1 cellular context compared by ENCODE assay signal in the genomic region with DNA sequence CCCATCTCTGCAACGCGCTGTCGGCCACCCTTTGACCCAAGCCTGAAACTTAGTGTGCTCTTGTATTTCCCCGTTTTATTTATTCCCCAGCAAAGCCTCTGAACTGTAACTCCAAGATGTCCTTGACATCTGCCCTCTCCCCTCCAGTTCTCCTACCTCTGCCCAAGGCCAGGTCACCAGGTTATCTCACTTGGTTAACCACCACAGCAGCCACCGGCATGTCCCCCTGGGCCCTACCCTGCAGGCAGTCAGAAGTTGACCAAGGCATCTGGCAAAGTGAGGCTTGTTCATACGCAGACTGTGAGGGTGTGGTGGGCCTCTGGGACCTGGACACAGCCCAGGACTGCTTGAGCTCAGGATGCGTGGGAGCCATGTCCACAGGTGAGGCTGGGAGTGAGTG.
TF ChIP-seq lines count a peak whose summit lies in the region.

No MANE protein-coding gene starts in this region.

TF ChIP-seq in HepG2, 621 proteins besides CTCF, POLR2A, EP300 and RAD21 (continued from another document and continues in another):
- TF ChIP-seq, protein P1, sequence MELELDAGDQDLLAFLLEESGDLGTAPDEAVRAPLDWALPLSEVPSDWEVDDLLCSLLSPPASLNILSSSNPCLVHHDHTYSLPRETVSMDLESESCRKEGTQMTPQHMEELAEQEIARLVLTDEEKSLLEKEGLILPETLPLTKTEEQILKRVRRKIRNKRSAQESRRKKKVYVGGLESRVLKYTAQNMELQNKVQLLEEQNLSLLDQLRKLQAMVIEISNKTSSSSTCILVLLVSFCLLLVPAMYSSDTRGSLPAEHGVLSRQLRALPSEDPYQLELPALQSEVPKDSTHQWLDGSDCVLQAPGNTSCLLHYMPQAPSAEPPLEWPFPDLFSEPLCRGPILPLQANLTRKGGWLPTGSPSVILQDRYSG (CRISPR knock-in tag; IDR thresholded peaks at IDR 0.05) = no peak
- TF ChIP-seq SOX13 (IDR thresholded peaks at IDR 0.05) = no peak
- peak in 1 of 2 experiments; percentile 50; a peak in 2 of 4 replicates for TF ChIP-seq SOX13 (CRISPR knock-in tag; conservative IDR thresholded peaks at IDR 0.05 in 1 of 2, IDR thresholded peaks at IDR 0.05 in 1 of 2)
- TF ChIP-seq ASH2L (IDR thresholded peaks at IDR 0.05; ENCODE audit: insufficient read length, low read depth, low read length) = peak; percentile 14
- no peak for TF ChIP-seq MIXL1 (CRISPR knock-in tag; IDR thresholded peaks at IDR 0.05)
- TF ChIP-seq, protein P2, sequence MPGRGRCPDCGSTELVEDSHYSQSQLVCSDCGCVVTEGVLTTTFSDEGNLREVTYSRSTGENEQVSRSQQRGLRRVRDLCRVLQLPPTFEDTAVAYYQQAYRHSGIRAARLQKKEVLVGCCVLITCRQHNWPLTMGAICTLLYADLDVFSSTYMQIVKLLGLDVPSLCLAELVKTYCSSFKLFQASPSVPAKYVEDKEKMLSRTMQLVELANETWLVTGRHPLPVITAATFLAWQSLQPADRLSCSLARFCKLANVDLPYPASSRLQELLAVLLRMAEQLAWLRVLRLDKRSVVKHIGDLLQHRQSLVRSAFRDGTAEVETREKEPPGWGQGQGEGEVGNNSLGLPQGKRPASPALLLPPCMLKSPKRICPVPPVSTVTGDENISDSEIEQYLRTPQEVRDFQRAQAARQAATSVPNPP (CRISPR knock-in tag; IDR thresholded peaks at IDR 0.05) = no peak
- no peak for TF ChIP-seq ZFAT (CRISPR knock-in tag; conservative IDR thresholded peaks at IDR 0.05)
- TF ChIP-seq ATRX (CRISPR knock-in tag; IDR thresholded peaks at IDR 0.05; ENCODE audit: borderline replicate concordance) = no peak
- peak; percentile 62; the same call in 1 of the 2 replicates for TF ChIP-seq GATAD2A (CRISPR knock-in tag; IDR thresholded peaks at IDR 0.05)
- TF ChIP-seq, protein P3, sequence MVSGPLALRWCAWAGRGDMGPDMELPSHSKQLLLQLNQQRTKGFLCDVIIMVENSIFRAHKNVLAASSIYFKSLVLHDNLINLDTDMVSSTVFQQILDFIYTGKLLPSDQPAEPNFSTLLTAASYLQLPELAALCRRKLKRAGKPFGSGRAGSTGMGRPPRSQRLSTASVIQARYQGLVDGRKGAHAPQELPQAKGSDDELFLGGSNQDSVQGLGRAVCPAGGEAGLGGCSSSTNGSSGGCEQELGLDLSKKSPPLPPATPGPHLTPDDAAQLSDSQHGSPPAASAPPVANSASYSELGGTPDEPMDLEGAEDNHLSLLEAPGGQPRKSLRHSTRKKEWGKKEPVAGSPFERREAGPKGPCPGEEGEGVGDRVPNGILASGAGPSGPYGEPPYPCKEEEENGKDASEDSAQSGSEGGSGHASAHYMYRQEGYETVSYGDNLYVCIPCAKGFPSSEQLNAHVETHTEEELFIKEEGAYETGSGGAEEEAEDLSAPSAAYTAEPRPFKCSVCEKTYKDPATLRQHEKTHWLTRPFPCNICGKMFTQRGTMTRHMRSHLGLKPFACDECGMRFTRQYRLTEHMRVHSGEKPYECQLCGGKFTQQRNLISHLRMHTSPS (CRISPR knock-in tag; IDR thresholded peaks at IDR 0.05; ENCODE audit: low read depth) = peak; percentile 40; the same call in 1 of the 2 replicates
- TF ChIP-seq, protein P4, sequence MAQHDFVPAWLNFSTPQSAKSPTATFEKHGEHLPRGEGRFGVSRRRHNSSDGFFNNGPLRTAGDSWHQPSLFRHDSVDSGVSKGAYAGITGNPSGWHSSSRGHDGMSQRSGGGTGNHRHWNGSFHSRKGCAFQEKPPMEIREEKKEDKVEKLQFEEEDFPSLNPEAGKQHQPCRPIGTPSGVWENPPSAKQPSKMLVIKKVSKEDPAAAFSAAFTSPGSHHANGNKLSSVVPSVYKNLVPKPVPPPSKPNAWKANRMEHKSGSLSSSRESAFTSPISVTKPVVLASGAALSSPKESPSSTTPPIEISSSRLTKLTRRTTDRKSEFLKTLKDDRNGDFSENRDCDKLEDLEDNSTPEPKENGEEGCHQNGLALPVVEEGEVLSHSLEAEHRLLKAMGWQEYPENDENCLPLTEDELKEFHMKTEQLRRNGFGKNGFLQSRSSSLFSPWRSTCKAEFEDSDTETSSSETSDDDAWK (CRISPR knock-in tag; IDR thresholded peaks at IDR 0.05) = no peak
- no peak for TF ChIP-seq REXO4 (CRISPR knock-in tag; IDR thresholded peaks at IDR 0.05; ENCODE audit: borderline replicate concordance)
- TF ChIP-seq ZNF3 (CRISPR knock-in tag; IDR thresholded peaks at IDR 0.05) = no peak
- TF ChIP-seq, protein P5, sequence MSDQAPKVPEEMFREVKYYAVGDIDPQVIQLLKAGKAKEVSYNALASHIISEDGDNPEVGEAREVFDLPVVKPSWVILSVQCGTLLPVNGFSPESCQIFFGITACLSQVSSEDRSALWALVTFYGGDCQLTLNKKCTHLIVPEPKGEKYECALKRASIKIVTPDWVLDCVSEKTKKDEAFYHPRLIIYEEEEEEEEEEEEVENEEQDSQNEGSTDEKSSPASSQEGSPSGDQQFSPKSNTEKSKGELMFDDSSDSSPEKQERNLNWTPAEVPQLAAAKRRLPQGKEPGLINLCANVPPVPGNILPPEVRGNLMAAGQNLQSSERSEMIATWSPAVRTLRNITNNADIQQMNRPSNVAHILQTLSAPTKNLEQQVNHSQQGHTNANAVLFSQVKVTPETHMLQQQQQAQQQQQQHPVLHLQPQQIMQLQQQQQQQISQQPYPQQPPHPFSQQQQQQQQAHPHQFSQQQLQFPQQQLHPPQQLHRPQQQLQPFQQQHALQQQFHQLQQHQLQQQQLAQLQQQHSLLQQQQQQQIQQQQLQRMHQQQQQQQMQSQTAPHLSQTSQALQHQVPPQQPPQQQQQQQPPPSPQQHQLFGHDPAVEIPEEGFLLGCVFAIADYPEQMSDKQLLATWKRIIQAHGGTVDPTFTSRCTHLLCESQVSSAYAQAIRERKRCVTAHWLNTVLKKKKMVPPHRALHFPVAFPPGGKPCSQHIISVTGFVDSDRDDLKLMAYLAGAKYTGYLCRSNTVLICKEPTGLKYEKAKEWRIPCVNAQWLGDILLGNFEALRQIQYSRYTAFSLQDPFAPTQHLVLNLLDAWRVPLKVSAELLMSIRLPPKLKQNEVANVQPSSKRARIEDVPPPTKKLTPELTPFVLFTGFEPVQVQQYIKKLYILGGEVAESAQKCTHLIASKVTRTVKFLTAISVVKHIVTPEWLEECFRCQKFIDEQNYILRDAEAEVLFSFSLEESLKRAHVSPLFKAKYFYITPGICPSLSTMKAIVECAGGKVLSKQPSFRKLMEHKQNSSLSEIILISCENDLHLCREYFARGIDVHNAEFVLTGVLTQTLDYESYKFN (CRISPR knock-in tag; conservative IDR thresholded peaks at IDR 0.05) = peak; percentile 41; the same call in 1 of the 2 replicates
- peak; percentile 98 for TF ChIP-seq NR2F2 (IDR thresholded peaks at IDR 0.05; ENCODE audit: borderline replicate concordance, low read depth)
- TF ChIP-seq CHCHD3 (CRISPR knock-in tag; IDR thresholded peaks at IDR 0.05) = no peak
- no peak for TF ChIP-seq FOXA1 (IDR thresholded peaks at IDR 0.05)
- peak; percentile 7; the same call in 1 of the 2 replicates for TF ChIP-seq FOXA1 (CRISPR knock-in tag; IDR thresholded peaks at IDR 0.05)
- peak; percentile 81; the same call in 1 of the 2 replicates for TF ChIP-seq HMG20A (CRISPR knock-in tag; IDR thresholded peaks at IDR 0.05; ENCODE audit: borderline replicate concordance)
- TF ChIP-seq, protein P6, sequence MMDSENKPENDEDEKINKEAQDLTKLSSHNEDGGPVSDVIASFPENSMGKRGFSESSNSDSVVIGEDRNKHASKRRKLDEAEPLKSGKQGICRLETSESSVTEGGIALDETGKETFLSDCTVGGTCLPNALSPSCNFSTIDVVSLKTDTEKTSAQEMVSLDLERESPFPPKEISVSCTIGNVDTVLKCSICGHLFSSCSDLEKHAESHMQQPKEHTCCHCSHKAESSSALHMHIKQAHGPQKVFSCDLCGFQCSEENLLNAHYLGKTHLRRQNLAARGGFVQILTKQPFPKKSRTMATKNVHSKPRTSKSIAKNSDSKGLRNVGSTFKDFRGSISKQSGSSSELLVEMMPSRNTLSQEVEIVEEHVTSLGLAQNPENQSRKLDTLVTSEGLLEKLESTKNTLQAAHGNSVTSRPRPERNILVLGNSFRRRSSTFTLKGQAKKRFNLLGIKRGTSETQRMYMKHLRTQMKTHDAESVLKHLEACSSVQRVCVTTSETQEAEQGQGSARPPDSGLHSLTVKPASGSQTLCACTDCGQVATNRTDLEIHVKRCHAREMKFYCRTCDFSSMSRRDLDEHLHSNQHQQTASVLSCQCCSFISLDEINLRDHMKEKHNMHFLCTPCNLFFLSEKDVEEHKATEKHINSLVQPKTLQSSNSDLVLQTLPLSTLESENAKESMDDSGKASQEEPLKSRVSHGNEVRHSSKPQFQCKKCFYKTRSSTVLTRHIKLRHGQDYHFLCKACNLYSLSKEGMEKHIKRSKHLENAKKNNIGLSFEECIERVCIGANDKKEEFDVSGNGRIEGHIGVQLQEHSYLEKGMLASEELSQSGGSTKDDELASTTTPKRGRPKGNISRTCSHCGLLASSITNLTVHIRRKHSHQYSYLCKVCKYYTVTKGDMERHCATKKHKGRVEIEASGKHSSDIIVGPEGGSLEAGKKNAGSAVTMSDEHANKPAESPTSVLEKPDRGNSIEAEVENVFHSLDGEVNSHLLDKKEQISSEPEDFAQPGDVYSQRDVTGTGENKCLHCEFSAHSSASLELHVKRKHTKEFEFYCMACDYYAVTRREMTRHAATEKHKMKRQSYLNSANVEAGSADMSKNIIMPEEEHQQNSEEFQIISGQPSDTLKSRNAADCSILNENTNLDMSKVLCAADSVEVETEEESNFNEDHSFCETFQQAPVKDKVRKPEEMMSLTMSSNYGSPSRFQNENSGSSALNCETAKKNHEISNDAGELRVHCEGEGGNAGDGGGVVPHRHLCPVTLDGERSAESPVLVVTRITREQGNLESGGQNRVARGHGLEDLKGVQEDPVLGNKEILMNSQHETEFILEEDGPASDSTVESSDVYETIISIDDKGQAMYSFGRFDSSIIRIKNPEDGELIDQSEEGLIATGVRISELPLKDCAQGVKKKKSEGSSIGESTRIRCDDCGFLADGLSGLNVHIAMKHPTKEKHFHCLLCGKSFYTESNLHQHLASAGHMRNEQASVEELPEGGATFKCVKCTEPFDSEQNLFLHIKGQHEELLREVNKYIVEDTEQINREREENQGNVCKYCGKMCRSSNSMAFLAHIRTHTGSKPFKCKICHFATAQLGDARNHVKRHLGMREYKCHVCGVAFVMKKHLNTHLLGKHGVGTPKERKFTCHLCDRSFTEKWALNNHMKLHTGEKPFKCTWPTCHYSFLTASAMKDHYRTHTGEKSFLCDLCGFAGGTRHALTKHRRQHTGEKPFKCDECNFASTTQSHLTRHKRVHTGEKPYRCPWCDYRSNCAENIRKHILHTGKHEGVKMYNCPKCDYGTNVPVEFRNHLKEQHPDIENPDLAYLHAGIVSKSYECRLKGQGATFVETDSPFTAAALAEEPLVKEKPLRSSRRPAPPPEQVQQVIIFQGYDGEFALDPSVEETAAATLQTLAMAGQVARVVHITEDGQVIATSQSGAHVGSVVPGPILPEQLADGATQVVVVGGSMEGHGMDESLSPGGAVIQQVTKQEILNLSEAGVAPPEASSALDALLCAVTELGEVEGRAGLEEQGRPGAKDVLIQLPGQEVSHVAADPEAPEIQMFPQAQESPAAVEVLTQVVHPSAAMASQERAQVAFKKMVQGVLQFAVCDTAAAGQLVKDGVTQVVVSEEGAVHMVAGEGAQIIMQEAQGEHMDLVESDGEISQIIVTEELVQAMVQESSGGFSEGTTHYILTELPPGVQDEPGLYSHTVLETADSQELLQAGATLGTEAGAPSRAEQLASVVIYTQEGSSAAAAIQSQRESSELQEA (CRISPR knock-in tag; IDR thresholded peaks at IDR 0.05; ENCODE audit: not compliant biosample characterization) = no peak
- TF ChIP-seq, protein P7, sequence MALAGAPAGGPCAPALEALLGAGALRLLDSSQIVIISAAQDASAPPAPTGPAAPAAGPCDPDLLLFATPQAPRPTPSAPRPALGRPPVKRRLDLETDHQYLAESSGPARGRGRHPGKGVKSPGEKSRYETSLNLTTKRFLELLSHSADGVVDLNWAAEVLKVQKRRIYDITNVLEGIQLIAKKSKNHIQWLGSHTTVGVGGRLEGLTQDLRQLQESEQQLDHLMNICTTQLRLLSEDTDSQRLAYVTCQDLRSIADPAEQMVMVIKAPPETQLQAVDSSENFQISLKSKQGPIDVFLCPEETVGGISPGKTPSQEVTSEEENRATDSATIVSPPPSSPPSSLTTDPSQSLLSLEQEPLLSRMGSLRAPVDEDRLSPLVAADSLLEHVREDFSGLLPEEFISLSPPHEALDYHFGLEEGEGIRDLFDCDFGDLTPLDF (CRISPR knock-in tag; IDR thresholded peaks at IDR 0.05) = no peak
- TF ChIP-seq ZSCAN25 (CRISPR knock-in tag; IDR thresholded peaks at IDR 0.05) = 0 out of 2 replicates have a peak, but pooled peaks have one; percentile 36
- TF ChIP-seq, protein P8, sequence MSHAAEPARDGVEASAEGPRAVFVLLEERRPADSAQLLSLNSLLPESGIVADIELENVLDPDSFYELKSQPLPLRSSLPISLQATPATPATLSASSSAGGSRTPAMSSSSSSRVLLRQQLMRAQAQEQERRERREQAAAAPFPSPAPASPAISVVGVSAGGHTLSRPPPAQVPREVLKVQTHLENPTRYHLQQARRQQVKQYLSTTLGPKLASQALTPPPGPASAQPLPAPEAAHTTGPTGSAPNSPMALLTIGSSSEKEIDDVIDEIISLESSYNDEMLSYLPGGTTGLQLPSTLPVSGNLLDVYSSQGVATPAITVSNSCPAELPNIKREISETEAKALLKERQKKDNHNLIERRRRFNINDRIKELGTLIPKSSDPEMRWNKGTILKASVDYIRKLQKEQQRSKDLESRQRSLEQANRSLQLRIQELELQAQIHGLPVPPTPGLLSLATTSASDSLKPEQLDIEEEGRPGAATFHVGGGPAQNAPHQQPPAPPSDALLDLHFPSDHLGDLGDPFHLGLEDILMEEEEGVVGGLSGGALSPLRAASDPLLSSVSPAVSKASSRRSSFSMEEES (CRISPR knock-in tag; IDR thresholded peaks at IDR 0.05) = no peak
- peak; percentile 53; the same call in 1 of the 2 replicates for TF ChIP-seq NFIC (IDR thresholded peaks at IDR 0.05; ENCODE audit: low read length)
- TF ChIP-seq ESRRA (CRISPR knock-in tag; IDR thresholded peaks at IDR 0.05; ENCODE audit: low read depth) = peak; percentile 79; the same call in 1 of the 2 replicates
- 0 out of 2 replicates have a peak, but pooled peaks have one; percentile 13 for TF ChIP-seq ZNF629 (CRISPR knock-in tag; conservative IDR thresholded peaks at IDR 0.05)
- TF ChIP-seq, protein P9, sequence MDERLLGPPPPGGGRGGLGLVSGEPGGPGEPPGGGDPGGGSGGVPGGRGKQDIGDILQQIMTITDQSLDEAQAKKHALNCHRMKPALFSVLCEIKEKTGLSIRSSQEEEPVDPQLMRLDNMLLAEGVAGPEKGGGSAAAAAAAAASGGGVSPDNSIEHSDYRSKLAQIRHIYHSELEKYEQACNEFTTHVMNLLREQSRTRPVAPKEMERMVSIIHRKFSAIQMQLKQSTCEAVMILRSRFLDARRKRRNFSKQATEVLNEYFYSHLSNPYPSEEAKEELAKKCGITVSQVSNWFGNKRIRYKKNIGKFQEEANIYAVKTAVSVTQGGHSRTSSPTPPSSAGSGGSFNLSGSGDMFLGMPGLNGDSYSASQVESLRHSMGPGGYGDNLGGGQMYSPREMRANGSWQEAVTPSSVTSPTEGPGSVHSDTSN (CRISPR knock-in tag; IDR thresholded peaks at IDR 0.05) = no peak
- TF ChIP-seq MTA1 (CRISPR knock-in tag; IDR thresholded peaks at IDR 0.05; ENCODE audit: borderline replicate concordance) = 0 out of 2 replicates have a peak, but pooled peaks have one; percentile 38
- TF ChIP-seq RXRA (CRISPR knock-in tag; IDR thresholded peaks at IDR 0.05) = peak; percentile 62; the same call in 1 of the 2 replicates
- TF ChIP-seq SALL1 (CRISPR knock-in tag; IDR thresholded peaks at IDR 0.05) = peak; percentile 78
